3 cellular contexts compared by ENCODE assay signal in genomic region chr12:8256356-8256755, GRCh38. TPM values are rescaled to one million over a fixed set of nuclear protein-coding genes. Genes with fewer than 3 reads are reported as not detected.
"Had no signal": no experiment of that assay in that cellular context is flagged by ENCODE, and none has a peak within 500 bp of the region (broad histone marks: within the 10 kb centered on the region; RNA-seq: fewer than 3 reads in every experiment).

No MANE protein-coding gene starts in this region.

RNA-seq across cellular contexts. Expression of gene FAM90A1, which starts 28.9 kb away (rescaled TPM):
- total RNA-seq: activated B cell treated with CpG ODN at 0.5 μM for 24 hours, astrocyte, cardiac septum had no signal
